10 cellular contexts compared by ENCODE assay signal in the genomic region with DNA sequence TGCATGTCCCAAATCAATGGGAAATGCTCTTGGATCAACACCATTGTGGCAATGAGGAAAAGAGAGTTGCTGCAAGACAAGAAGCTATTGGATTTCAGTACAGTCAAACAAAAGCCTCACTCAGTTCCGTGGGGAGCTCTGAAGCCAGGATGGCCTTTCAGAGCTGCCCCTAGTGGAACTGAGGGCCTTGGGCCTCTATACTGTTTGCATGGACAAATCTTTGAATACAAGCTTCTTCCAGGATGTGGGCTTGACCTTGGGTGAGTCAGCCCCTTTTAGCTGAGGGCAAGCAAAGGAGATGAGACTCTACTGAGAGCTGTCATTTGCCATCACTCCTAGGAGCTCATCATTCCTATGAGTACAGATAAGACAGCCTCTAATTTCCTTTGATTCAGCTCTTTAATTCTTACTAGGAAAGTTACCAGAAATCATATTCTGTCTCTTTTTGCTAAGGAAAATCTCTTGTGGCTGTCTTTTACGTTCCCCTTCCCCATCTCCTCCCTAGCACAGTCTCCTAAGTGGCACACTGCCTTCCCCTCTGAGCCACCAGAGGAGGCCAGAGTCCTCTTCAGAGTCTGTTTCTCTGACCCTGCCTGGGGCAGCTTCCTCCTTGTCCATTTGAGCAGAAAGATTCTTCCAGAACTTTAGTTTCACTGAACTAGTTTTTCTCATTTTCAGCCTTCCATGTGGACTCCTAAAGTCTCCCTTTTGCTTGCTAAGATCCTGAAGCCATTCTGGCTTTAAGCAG.
DNase-seq lines count a peak whose midpoint lies in the region; ATAC-seq and TF ChIP-seq lines count a peak whose summit lies in the region.
"Had no signal": no experiment of that assay in that cellular context is flagged by ENCODE, and none has a peak within 500 bp of the region (broad histone marks: within the 10 kb centered on the region; RNA-seq: fewer than 3 reads in every experiment).

No MANE protein-coding gene starts in this region.

- H3K79me2 ChIP-seq in neural progenitor cell (ENCODE audit: low read depth), result no peaks in the 10 kb centered on the region

- no peak overlapping the region for H3K4me3 ChIP-seq in neural progenitor cell

- no peaks in the 10 kb centered on the region for H3K36me3 Mint-ChIP-seq in brain
- H3K36me3 Mint-ChIP-seq in neural progenitor cell, result no peaks in the 10 kb centered on the region

- no peaks in the 10 kb centered on the region for H4K20me1 ChIP-seq in neural progenitor cell (ENCODE audit: low read depth)

- no peaks in the 10 kb centered on the region for H3K36me3 ChIP-seq in neural progenitor cell

- TF ChIP-seq CTCF in GM10266 (IDR thresholded peaks at IDR 0.05; ENCODE audit: control insufficient read depth, insufficient read depth, low read depth, missing control alignments), result peak; percentile 53
- peak; percentile 39 to 49 for TF ChIP-seq CTCF in brain (conservative IDR thresholded peaks at IDR 0.05)
- TF ChIP-seq CTCF in neural progenitor cell (IDR thresholded peaks at IDR 0.05), result peak; percentile 53

- H2AFZ ChIP-seq in neural progenitor cell (replicated peaks), result peak overlapping the region; percentile 2

- H3K4me1 Mint-ChIP-seq in brain, result no peaks in the 10 kb centered on the region
- peaks cover 6% of the 10 kb centered on the region for H3K4me1 Mint-ChIP-seq in neural progenitor cell

- H3K4me1 ChIP-seq in neural progenitor cell, result no peaks in the 10 kb centered on the region

- H3K9me3 ChIP-seq in neural progenitor cell (ENCODE audit: low read depth), result no peaks in the 10 kb centered on the region

- H3K9ac ChIP-seq in neural progenitor cell, result no peak overlapping the region

- H3K9me3 Mint-ChIP-seq in brain (no peaks in the 10 kb centered on the region), neural progenitor cell (no peaks in the 10 kb centered on the region)

- no peak overlapping the region for H3K4me3 Mint-ChIP-seq in brain
- no peak overlapping the region for H3K4me3 Mint-ChIP-seq in neural progenitor cell
- H3K4me3 Mint-ChIP-seq: T-helper 17 cell had no signal

- no peak overlapping the region for H3K27ac Mint-ChIP-seq in brain
- peak overlapping the region; percentile 85 for H3K27ac Mint-ChIP-seq in neural progenitor cell
- H3K27ac Mint-ChIP-seq: T-helper 17 cell had no signal

- no peaks in the 10 kb centered on the region for H3F3A ChIP-seq in neural progenitor cell (ENCODE audit: low read depth)

- H3K4me2 ChIP-seq in neural progenitor cell, result no peak overlapping the region

- no peaks in the 10 kb centered on the region for H3K27me3 ChIP-seq in neural progenitor cell

- H3K27me3 Mint-ChIP-seq in brain (peaks cover 3% of the 10 kb centered on the region), neural progenitor cell (ENCODE audit: insufficient read depth, low read depth) (peaks cover 2% of the 10 kb centered on the region)

- no peak for DNase-seq in GM10266 (ENCODE audit: extremely low spot score)
- DNase-seq in M059J (ENCODE audit: low read depth), result peak; percentile 34
- peak; percentile 45 for DNase-seq in neural progenitor cell (ENCODE audit: low spot score)
- no peak for DNase-seq in NCI-H1436 treated with DMSO at 0.1 percent for 48 hours (lab: John Stamatoyannopoulos, UW)
- DNase-seq: activated naive CD4-positive, alpha-beta T cell treated with anti-CD3 and anti-CD28 coated beads, Interleukin-2, amount 50 U/mL, for 16 hours; stimulated activated CD4-positive, alpha-beta T cell treated with anti-CD3 and anti-CD28 coated beads, Interleukin-2, amount 100 ng/mL, for 48 hours; T-helper 17 cell had no signal

- no peak overlapping the region for H3K27ac ChIP-seq in neural progenitor cell

- ATAC-seq in HG03354 (IDR thresholded peaks at IDR 0.05; ENCODE audit: poor library complexity, severe bottlenecking, unreplicated experiment) (no peak), GM19395 (IDR thresholded peaks at IDR 0.05; ENCODE audit: unreplicated experiment) (no peak)
- ATAC-seq: T-helper 17 cell had no signal

Comparison
In these comparisons a context has a peak if more than half of its experiments do, and no peak if none do; other contexts are left out.
1. DNase-seq: peak in M059J (single experiment) and neural progenitor cell (single experiment); none in GM10266 (single experiment) and NCI-H1436 treated with DMSO at 0.1 percent for 48 hours (single experiment).
2. Peak in every context shown above with its lines, with median percentiles within 50 percentile points of each other: CTCF ChIP-seq.